Comparison of ENCODE assay signal across 36 cellular contexts in genomic region chr21:16320110-16320509, GRCh38.
"Had no signal": no experiment of that assay in that cellular context is flagged by ENCODE, and none has a peak within 500 bp of the region (broad histone marks: within the 10 kb centered on the region; RNA-seq: fewer than 3 reads in every experiment).

No MANE protein-coding gene starts in this region.

- H3K9me3 Mint-ChIP-seq: activated B cell treated with CpG ODN at 0.5 μM for 24 hours; activated CD4-positive, alpha-beta memory T cell treated with anti-CD3 and anti-CD28 coated beads for 36 hours; activated CD4-positive, alpha-beta T cell treated with anti-CD3 and anti-CD28 coated beads, Interleukin-2, amount 10 ng/mL, durations not matched to agents 24 days and 14 days; activated CD8-positive, alpha-beta T cell treated with anti-CD3 and anti-CD28 coated beads for 36 hours; activated naive CD4-positive, alpha-beta T cell treated with anti-CD3 and anti-CD28 coated beads, Interleukin-2, amount 10 ng/mL, durations not matched to agents 7 days and 5 days; activated naive CD4-positive, alpha-beta T cell treated with anti-CD3 and anti-CD28 coated beads, Interleukin-2, amount 50 U/mL, for 24 hours; activated naive CD8-positive, alpha-beta T cell treated with anti-CD3 and anti-CD28 coated beads, Interleukin-2, amount 10 ng/mL, durations not matched to agents 7 days and 5 days; activated naive CD8-positive, alpha-beta T cell treated with anti-CD3 and anti-CD28 coated beads, Interleukin-2, amount 50 U/mL, for 24 hours; activated T-cell treated with anti-CD3 and anti-CD28 coated beads, Interleukin-2, amount 50 U/mL, for 24 hours; activated T-helper 2 cell treated with anti-CD3 and anti-CD28 coated beads, Interferon-gamma antibody, Interleukin-2, Interleukin-4, amounts not matched to agents 10 μg/mL and 5 μg/mL and 100 μg/mL, durations not matched to agents 14 hours and 24 hours and 36 hours; brain; central memory CD8-positive, alpha-beta T cell; T-helper 1 cell treated with Interleukin-12 subunit alpha and Interleukin-12 subunit beta and Interleukin-4 antibody, amounts not matched to agents 30 μg/mL and 1 μg/mL, for 36 hours; T-helper 2 cell treated with Interferon-gamma antibody and Interleukin-4, amounts not matched to agents 5 μg/mL and 100 μg/mL, for 36 hours had no signal

- H3K9me3 ChIP-seq: ascending aorta had no signal

- H3K4me3 ChIP-seq: ascending aorta, cardiac muscle cell had no signal

- H3K4me3 Mint-ChIP-seq: activated B cell treated with CpG ODN at 0.5 μM for 24 hours; activated CD4-positive, alpha-beta memory T cell treated with anti-CD3 and anti-CD28 coated beads for 36 hours; activated CD4-positive, alpha-beta T cell treated with anti-CD3 and anti-CD28 coated beads, Interleukin-2, amount 10 ng/mL, durations not matched to agents 24 days and 14 days; activated CD8-positive, alpha-beta memory T cell treated with anti-CD3 and anti-CD28 coated beads, Interleukin-2, amount 10 ng/mL, durations not matched to agents 7 days and 5 days; activated CD8-positive, alpha-beta T cell treated with anti-CD3 and anti-CD28 coated beads for 36 hours; activated naive CD4-positive, alpha-beta T cell treated with anti-CD3 and anti-CD28 coated beads, Interleukin-2, amount 10 ng/mL, durations not matched to agents 7 days and 5 days; activated naive CD4-positive, alpha-beta T cell treated with anti-CD3 and anti-CD28 coated beads, Interleukin-2, amount 50 U/mL, for 24 hours; activated naive CD8-positive, alpha-beta T cell; activated naive CD8-positive, alpha-beta T cell treated with anti-CD3 and anti-CD28 coated beads, Interleukin-2, amount 10 ng/mL, durations not matched to agents 7 days and 5 days; activated naive CD8-positive, alpha-beta T cell treated with anti-CD3 and anti-CD28 coated beads, Interleukin-2, amount 50 U/mL, for 24 hours; activated T-cell treated with anti-CD3 and anti-CD28 coated beads, Interleukin-2, amount 50 U/mL, for 24 hours; brain; central memory CD8-positive, alpha-beta T cell; T-helper 1 cell treated with Interleukin-12 subunit alpha and Interleukin-12 subunit beta and Interleukin-4 antibody, amounts not matched to agents 30 μg/mL and 1 μg/mL, for 36 hours; T-helper 2 cell treated with Interferon-gamma antibody and Interleukin-4, amounts not matched to agents 5 μg/mL and 100 μg/mL, for 36 hours had no signal

- H3K27me3 ChIP-seq: ascending aorta, cardiac muscle cell had no signal

- H3K27ac Mint-ChIP-seq: activated B cell treated with CpG ODN at 0.5 μM for 24 hours; activated CD4-positive, alpha-beta memory T cell treated with anti-CD3 and anti-CD28 coated beads for 36 hours; activated CD4-positive, alpha-beta T cell treated with anti-CD3 and anti-CD28 coated beads, Interleukin-2, amount 10 ng/mL, durations not matched to agents 24 days and 14 days; activated CD8-positive, alpha-beta memory T cell treated with anti-CD3 and anti-CD28 coated beads, Interleukin-2, amount 10 ng/mL, durations not matched to agents 7 days and 5 days; activated CD8-positive, alpha-beta T cell treated with anti-CD3 and anti-CD28 coated beads for 36 hours; activated naive CD4-positive, alpha-beta T cell treated with anti-CD3 and anti-CD28 coated beads, Interleukin-2, amount 10 ng/mL, durations not matched to agents 7 days and 5 days; activated naive CD4-positive, alpha-beta T cell treated with anti-CD3 and anti-CD28 coated beads, Interleukin-2, amount 50 U/mL, for 24 hours; activated naive CD8-positive, alpha-beta T cell; activated naive CD8-positive, alpha-beta T cell treated with anti-CD3 and anti-CD28 coated beads, Interleukin-2, amount 10 ng/mL, durations not matched to agents 7 days and 5 days; activated naive CD8-positive, alpha-beta T cell treated with anti-CD3 and anti-CD28 coated beads, Interleukin-2, amount 50 U/mL, for 24 hours; activated T-cell treated with anti-CD3 and anti-CD28 coated beads, Interleukin-2, amount 50 U/mL, for 24 hours; activated T-helper 2 cell treated with anti-CD3 and anti-CD28 coated beads, Interferon-gamma antibody, Interleukin-2, Interleukin-4, amounts not matched to agents 10 μg/mL and 5 μg/mL and 100 μg/mL, durations not matched to agents 14 hours and 24 hours and 36 hours; T-helper 1 cell treated with Interleukin-12 subunit alpha and Interleukin-12 subunit beta and Interleukin-4 antibody, amounts not matched to agents 30 μg/mL and 1 μg/mL, for 36 hours; T-helper 2 cell treated with Interferon-gamma antibody and Interleukin-4, amounts not matched to agents 5 μg/mL and 100 μg/mL, for 36 hours had no signal

- FAIRE-seq: bronchial epithelial cell had no signal

- ATAC-seq: activated CD8-positive, alpha-beta memory T cell treated with anti-CD3 and anti-CD28 coated beads, Interleukin-2, amount 10 ng/mL, durations not matched to agents 7 days and 5 days; activated CD8-positive, alpha-beta T cell treated with anti-CD3 and anti-CD28 coated beads for 36 hours; activated naive CD8-positive, alpha-beta T cell treated with anti-CD3 and anti-CD28 coated beads, Interleukin-2, amount 50 U/mL, for 24 hours had no signal

- H3K36me3 Mint-ChIP-seq: activated CD4-positive, alpha-beta memory T cell treated with anti-CD3 and anti-CD28 coated beads for 36 hours; activated CD8-positive, alpha-beta memory T cell treated with anti-CD3 and anti-CD28 coated beads, Interleukin-2, amount 10 ng/mL, durations not matched to agents 7 days and 5 days; activated naive CD4-positive, alpha-beta T cell treated with anti-CD3 and anti-CD28 coated beads, Interleukin-2, amount 10 ng/mL, durations not matched to agents 7 days and 5 days; activated naive CD4-positive, alpha-beta T cell treated with anti-CD3 and anti-CD28 coated beads, Interleukin-2, amount 50 U/mL, for 24 hours; activated naive CD8-positive, alpha-beta T cell; activated naive CD8-positive, alpha-beta T cell treated with anti-CD3 and anti-CD28 coated beads, Interleukin-2, amount 10 ng/mL, durations not matched to agents 7 days and 5 days; brain had no signal

- DNase-seq: activated B cell treated with CpG ODN at 0.5 μM for 24 hours; activated CD4-positive, alpha-beta memory T cell treated with anti-CD3 and anti-CD28 coated beads for 36 hours; activated CD4-positive, alpha-beta T cell treated with anti-CD3 and anti-CD28 coated beads for 4 hours; activated CD4-positive, alpha-beta T cell treated with anti-CD3 and anti-CD28 coated beads, Interleukin-2, amount 10 ng/mL, durations not matched to agents 24 days and 14 days; activated CD4-positive, alpha-beta T cell treated with anti-CD3 and anti-CD28 coated beads, Interleukin-2, amount 50 U/mL, for 1 hour; activated CD4-positive, alpha-beta T cell treated with anti-CD3 and anti-CD28 coated beads, Interleukin-2, amount 50 U/mL, for 4 hours; activated CD4-positive, CD25-positive, alpha-beta regulatory T cell treated with anti-CD3 and anti-CD28 coated beads, Interleukin-2, amount 50 U/mL, for 72 hours; activated CD8-positive, alpha-beta memory T cell treated with anti-CD3 and anti-CD28 coated beads for 24 hours; activated CD8-positive, alpha-beta memory T cell treated with anti-CD3 and anti-CD28 coated beads, Interleukin-2, amount 10 ng/mL, durations not matched to agents 7 days and 5 days; activated CD8-positive, alpha-beta memory T cell treated with anti-CD3 and anti-CD28 coated beads, Interleukin-2, amount 50 U/mL, for 48 hours; activated CD8-positive, alpha-beta T cell treated with anti-CD3 and anti-CD28 coated beads for 36 hours; activated effector memory CD4-positive, alpha-beta T cell treated with Interleukin-2 at 50 U/mL for 16 hours; activated gamma-delta T cell; activated naive CD4-positive, alpha-beta T cell treated with anti-CD3 and anti-CD28 coated beads, Interleukin-2, amount 10 ng/mL, durations not matched to agents 7 days and 5 days; activated naive CD4-positive, alpha-beta T cell treated with Interleukin-2 at 50 U/mL for 16 hours; activated naive CD8-positive, alpha-beta T cell treated with anti-CD3 and anti-CD28 coated beads, Interleukin-2, amount 10 ng/mL, durations not matched to agents 7 days and 5 days; activated naive CD8-positive, alpha-beta T cell treated with anti-CD3 and anti-CD28 coated beads, Interleukin-2, amount 50 U/mL, for 24 hours; activated T-cell treated with anti-CD3 and anti-CD28 coated beads, Interleukin-2, amount 50 U/mL, for 24 hours; activated T-cell treated with anti-CD3 and anti-CD28 coated beads, Interleukin-2, amount 50 U/mL, for 48 hours; amygdala; anterior cingulate cortex; caudate nucleus; cerebellar nuclear complex; T-helper 2 cell; T-helper 9 cell had no signal

- H3K36me3 ChIP-seq: ascending aorta, cardiac muscle cell had no signal

- H3K27me3 Mint-ChIP-seq: activated B cell treated with CpG ODN at 0.5 μM for 24 hours; activated CD4-positive, alpha-beta T cell treated with anti-CD3 and anti-CD28 coated beads, Interleukin-2, amount 10 ng/mL, durations not matched to agents 24 days and 14 days; activated naive CD4-positive, alpha-beta T cell treated with anti-CD3 and anti-CD28 coated beads, Interleukin-2, amount 10 ng/mL, durations not matched to agents 7 days and 5 days; activated naive CD4-positive, alpha-beta T cell treated with anti-CD3 and anti-CD28 coated beads, Interleukin-2, amount 50 U/mL, for 24 hours; activated naive CD8-positive, alpha-beta T cell; brain; central memory CD8-positive, alpha-beta T cell had no signal

- H3K27ac ChIP-seq: ascending aorta, cardiac muscle cell, VCaP had no signal

- H3K4me1 Mint-ChIP-seq: activated B cell treated with CpG ODN at 0.5 μM for 24 hours; activated CD4-positive, alpha-beta T cell treated with anti-CD3 and anti-CD28 coated beads, Interleukin-2, amount 10 ng/mL, durations not matched to agents 24 days and 14 days; activated CD8-positive, alpha-beta memory T cell treated with anti-CD3 and anti-CD28 coated beads, Interleukin-2, amount 10 ng/mL, durations not matched to agents 7 days and 5 days; activated naive CD4-positive, alpha-beta T cell treated with anti-CD3 and anti-CD28 coated beads, Interleukin-2, amount 10 ng/mL, durations not matched to agents 7 days and 5 days; activated naive CD4-positive, alpha-beta T cell treated with anti-CD3 and anti-CD28 coated beads, Interleukin-2, amount 50 U/mL, for 24 hours; activated naive CD8-positive, alpha-beta T cell treated with anti-CD3 and anti-CD28 coated beads, Interleukin-2, amount 10 ng/mL, durations not matched to agents 7 days and 5 days; activated naive CD8-positive, alpha-beta T cell treated with anti-CD3 and anti-CD28 coated beads, Interleukin-2, amount 50 U/mL, for 24 hours; central memory CD8-positive, alpha-beta T cell had no signal
